1 cellular context compared by ENCODE assay signal in genomic region chrX:274904-275475, GRCh38.
TF ChIP-seq lines count a peak whose summit lies in the region.

No MANE protein-coding gene starts in this region.

TF ChIP-seq in HepG2, 621 proteins besides CTCF, POLR2A, EP300 and RAD21 (continues in another document):
- TF ChIP-seq HMG20A (CRISPR knock-in tag; IDR thresholded peaks at IDR 0.05; ENCODE audit: borderline replicate concordance) (peak; percentile 23; the same call in 1 of the 2 replicates), ZNF460 (CRISPR knock-in tag; IDR thresholded peaks at IDR 0.05; ENCODE audit: borderline replicate concordance) (no peak; the same call in 1 of the 2 replicates), MYPOP (CRISPR knock-in tag; IDR thresholded peaks at IDR 0.05) (no peak), ZHX1 (CRISPR knock-in tag; IDR thresholded peaks at IDR 0.05; ENCODE audit: low read depth) (no peak), MTF1 (CRISPR knock-in tag; IDR thresholded peaks at IDR 0.05) (no peak), HOXA3 (CRISPR knock-in tag; IDR thresholded peaks at IDR 0.05) (peak; percentile 21; the same call in 1 of the 2 replicates), ZNF225 (CRISPR knock-in tag; IDR thresholded peaks at IDR 0.05) (no peak), ISL2 (CRISPR knock-in tag; IDR thresholded peaks at IDR 0.05) (0 out of 2 replicates have a peak, but pooled peaks have one; percentile 20), KAT7 (CRISPR knock-in tag; IDR thresholded peaks at IDR 0.05; ENCODE audit: borderline replicate concordance) (no peak), ZNF343 (CRISPR knock-in tag; IDR thresholded peaks at IDR 0.05) (no peak), ARNTL (CRISPR knock-in tag; IDR thresholded peaks at IDR 0.05) (peak; percentile 81), SPEN (CRISPR knock-in tag; IDR thresholded peaks at IDR 0.05; ENCODE audit: low read depth) (0 out of 2 replicates have a peak, but pooled peaks have one; percentile 14), ZNF556 (CRISPR knock-in tag; IDR thresholded peaks at IDR 0.05; ENCODE audit: borderline replicate concordance) (0 out of 2 replicates have a peak, but pooled peaks have one; percentile 18), FOXP4 (CRISPR knock-in tag; IDR thresholded peaks at IDR 0.05) (peak; percentile 55), DRAP1 (CRISPR knock-in tag; IDR thresholded peaks at IDR 0.05) (peak; percentile 71), ZNF337 (CRISPR knock-in tag; IDR thresholded peaks at IDR 0.05; ENCODE audit: borderline replicate concordance, low read depth) (no peak), PRDM10 (CRISPR knock-in tag; IDR thresholded peaks at IDR 0.05; ENCODE audit: low read depth) (0 out of 2 replicates have a peak, but pooled peaks have one; percentile 26), MED1 (CRISPR knock-in tag; IDR thresholded peaks at IDR 0.05) (peak; percentile 89), SP4 (CRISPR knock-in tag; IDR thresholded peaks at IDR 0.05) (0 out of 2 replicates have a peak, but pooled peaks have one; percentile 6), ZNF687 (CRISPR knock-in tag; IDR thresholded peaks at IDR 0.05) (peak; percentile 47), KMT2A (CRISPR knock-in tag; IDR thresholded peaks at IDR 0.05) (no peak), HNF1B (CRISPR knock-in tag; IDR thresholded peaks at IDR 0.05) (peak; percentile 74), FOXP1 (IDR thresholded peaks at IDR 0.05) (no peak), FOXP1 (CRISPR knock-in tag; IDR thresholded peaks at IDR 0.05) (0 out of 2 replicates have a peak, but pooled peaks have one; percentile 24), ZNF281 (CRISPR knock-in tag; IDR thresholded peaks at IDR 0.05; ENCODE audit: borderline replicate concordance) (peak; percentile 30; the same call in 1 of the 2 replicates), THAP7 (CRISPR knock-in tag; IDR thresholded peaks at IDR 0.05) (no peak), ZNF160 (CRISPR knock-in tag; IDR thresholded peaks at IDR 0.05) (0 out of 2 replicates have a peak, but pooled peaks have one; percentile 12), ZNF770 (CRISPR knock-in tag; IDR thresholded peaks at IDR 0.05) (peak; percentile 56), ZBTB38 (CRISPR knock-in tag; IDR thresholded peaks at IDR 0.05) (no peak), HNF4A (CRISPR knock-in tag; IDR thresholded peaks at IDR 0.05) (peak; percentile 60), BHLHE40 (IDR thresholded peaks at IDR 0.05; ENCODE audit: low read length) (peak; percentile 83), TCF7L2 (IDR thresholded peaks at IDR 0.05; ENCODE audit: low read depth, low read length) (no peak), ZNF746 (CRISPR knock-in tag; IDR thresholded peaks at IDR 0.05) (peak; percentile 74; the same call in 1 of the 2 replicates)
